ENCODE assay signal across 1 cellular context in the genomic region with DNA sequence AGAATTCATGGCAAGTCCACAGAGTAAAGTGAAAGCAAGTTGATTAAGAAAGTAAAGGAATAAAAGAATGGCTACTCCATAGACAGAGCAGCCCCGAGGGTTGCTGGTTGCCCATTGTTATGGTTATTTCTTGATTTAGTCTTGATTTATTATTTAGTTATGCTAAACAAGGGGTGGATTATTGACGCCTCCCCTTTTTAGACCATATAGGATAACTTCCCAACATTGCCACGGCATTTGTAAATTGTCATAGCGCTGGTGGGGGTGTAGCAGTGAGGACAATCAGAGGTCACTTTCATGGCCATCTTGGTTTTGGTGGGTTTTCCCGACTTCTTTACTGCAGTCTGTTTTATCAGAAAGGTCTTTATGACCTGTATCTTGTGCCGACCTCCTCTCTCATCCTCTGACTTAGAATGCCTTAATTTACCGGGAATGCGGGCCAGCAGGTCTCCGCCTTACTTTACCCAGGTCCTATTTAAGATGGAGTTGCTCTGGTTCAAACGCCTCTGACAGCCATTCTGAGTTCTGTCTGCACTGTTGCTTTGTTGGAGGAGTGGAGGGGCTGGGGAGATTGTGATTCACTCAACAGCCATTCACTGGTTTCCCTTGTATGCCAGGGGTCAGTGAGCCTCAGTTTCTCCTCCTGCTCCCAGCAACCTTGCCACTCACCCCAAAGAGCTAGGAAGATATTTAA.
TF ChIP-seq lines count a peak whose summit lies in the region.

No MANE protein-coding gene starts in this region.

TF ChIP-seq in GM23338, 12 proteins besides CTCF, POLR2A, EP300 and RAD21:
- TF ChIP-seq EZH2phosphoT487 (IDR thresholded peaks at IDR 0.05; ENCODE audit: unreplicated experiment) (no peak), STAT1 (IDR thresholded peaks at IDR 0.05; ENCODE audit: unreplicated experiment) (no peak), POLR2AphosphoS5 (IDR thresholded peaks at IDR 0.05; ENCODE audit: low read depth) (no peak), NANOG (IDR thresholded peaks at IDR 0.05; ENCODE audit: borderline replicate concordance) (no peak)
- TF ChIP-seq, protein P1, sequence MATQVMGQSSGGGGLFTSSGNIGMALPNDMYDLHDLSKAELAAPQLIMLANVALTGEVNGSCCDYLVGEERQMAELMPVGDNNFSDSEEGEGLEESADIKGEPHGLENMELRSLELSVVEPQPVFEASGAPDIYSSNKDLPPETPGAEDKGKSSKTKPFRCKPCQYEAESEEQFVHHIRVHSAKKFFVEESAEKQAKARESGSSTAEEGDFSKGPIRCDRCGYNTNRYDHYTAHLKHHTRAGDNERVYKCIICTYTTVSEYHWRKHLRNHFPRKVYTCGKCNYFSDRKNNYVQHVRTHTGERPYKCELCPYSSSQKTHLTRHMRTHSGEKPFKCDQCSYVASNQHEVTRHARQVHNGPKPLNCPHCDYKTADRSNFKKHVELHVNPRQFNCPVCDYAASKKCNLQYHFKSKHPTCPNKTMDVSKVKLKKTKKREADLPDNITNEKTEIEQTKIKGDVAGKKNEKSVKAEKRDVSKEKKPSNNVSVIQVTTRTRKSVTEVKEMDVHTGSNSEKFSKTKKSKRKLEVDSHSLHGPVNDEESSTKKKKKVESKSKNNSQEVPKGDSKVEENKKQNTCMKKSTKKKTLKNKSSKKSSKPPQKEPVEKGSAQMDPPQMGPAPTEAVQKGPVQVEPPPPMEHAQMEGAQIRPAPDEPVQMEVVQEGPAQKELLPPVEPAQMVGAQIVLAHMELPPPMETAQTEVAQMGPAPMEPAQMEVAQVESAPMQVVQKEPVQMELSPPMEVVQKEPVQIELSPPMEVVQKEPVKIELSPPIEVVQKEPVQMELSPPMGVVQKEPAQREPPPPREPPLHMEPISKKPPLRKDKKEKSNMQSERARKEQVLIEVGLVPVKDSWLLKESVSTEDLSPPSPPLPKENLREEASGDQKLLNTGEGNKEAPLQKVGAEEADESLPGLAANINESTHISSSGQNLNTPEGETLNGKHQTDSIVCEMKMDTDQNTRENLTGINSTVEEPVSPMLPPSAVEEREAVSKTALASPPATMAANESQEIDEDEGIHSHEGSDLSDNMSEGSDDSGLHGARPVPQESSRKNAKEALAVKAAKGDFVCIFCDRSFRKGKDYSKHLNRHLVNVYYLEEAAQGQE (IDR thresholded peaks at IDR 0.05; ENCODE audit: unreplicated experiment) = no peak
